ENCODE assay signal across 8 cellular contexts in the genomic region with DNA sequence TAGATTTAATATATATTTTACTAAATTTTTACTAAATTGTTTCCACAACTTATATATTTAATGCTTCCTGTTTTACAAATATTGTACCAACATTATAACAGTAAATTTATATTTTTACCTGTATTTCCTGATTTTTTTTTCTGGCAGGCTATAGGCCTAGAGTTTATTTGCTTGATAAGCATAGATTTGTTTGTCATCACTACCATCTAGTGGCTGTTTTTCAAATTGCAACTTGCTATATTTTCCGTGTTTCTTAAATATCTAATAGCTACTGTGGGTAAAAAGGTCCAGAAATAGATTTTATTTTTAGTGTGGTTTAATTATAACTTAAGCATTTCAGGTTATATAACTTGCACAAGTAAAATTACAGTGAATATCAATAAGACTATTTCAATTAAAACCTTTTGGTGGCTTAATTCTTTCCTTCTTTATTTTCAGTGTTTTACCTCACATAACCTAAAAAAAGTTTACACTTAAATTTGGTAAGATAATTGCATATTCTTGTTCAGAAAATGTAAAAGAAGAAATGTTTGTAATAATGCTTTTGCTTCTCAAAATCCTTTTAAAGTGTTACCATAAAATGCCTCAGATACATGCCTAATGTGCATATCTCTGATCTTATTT.
DNase-seq lines count a peak whose midpoint lies in the region; ATAC-seq, FAIRE-seq and TF ChIP-seq lines count a peak whose summit lies in the region.

No MANE protein-coding gene starts in this region.

- TF ChIP-seq CTCF in GM10266 (IDR thresholded peaks at IDR 0.05; ENCODE audit: control insufficient read depth, insufficient read depth, low read depth, missing control alignments) (peak; percentile 59), bronchial epithelial cell (IDR thresholded peaks at IDR 0.05; ENCODE audit: insufficient read depth, low read length, severe bottlenecking) (peak; percentile 32), right lobe of liver (IDR thresholded peaks at IDR 0.05) (peak; percentile 83 to 90 (median 84))

- H3K36me3 ChIP-seq in bronchial epithelial cell (ENCODE audit: control insufficient read depth, insufficient read depth, low read length) (peaks cover 3% of the 10 kb centered on the region), right lobe of liver (no peaks in the 10 kb centered on the region)

- H3K27ac ChIP-seq in right lobe of liver, result no peak overlapping the region

- TF ChIP-seq POLR2A in right lobe of liver (IDR thresholded peaks at IDR 0.05), result no peak

- intact Hi-C loops in right lobe of liver (cut with DNase I), result no loop called here

- H3K9me3 ChIP-seq in right lobe of liver, result no peaks in the 10 kb centered on the region

- ATAC-seq in HG03064 (IDR thresholded peaks at IDR 0.05; ENCODE audit: low read depth, unreplicated experiment) (peak; percentile 51), right lobe of liver (peak; percentile 64 to 85 (median 83)), GM21576 (IDR thresholded peaks at IDR 0.05; ENCODE audit: unreplicated experiment) (no peak), HG03135 (IDR thresholded peaks at IDR 0.05; ENCODE audit: unreplicated experiment) (no peak)

- DNase-seq in ACHN (peak; percentile 69), GM10266 (ENCODE audit: extremely low spot score) (no peak), NCI-H345 (lab: John Stamatoyannopoulos, UW) (peak; percentile 48), bronchial epithelial cell (ENCODE audit: low read depth) (peak; percentile 74), right lobe of liver (no peak)

- in situ Hi-C loops in ACHN (cut with HindIII; ENCODE audit: low pct_ligation_motif_present, low pct_unique_long_range_greater_than_20kb, low sequenced_read_pairs), result loop anchor here (25.0 kb wide), 1 partner anchor 104 kb away; no protein-coding TSS in a partner anchor

- peaks cover 0 to 2% (median 0%) of the 10 kb centered on the region in 4 donors for H3K4me1 ChIP-seq in right lobe of liver

- WGBS in right lobe of liver (ENCODE audit: insufficient coverage, low coverage, low lambda C conversion rate, missing lambda C conversion rate), result 0% methylated on average over 1 of the region's 1 CpG

- H3K4me3 ChIP-seq in bronchial epithelial cell (ENCODE audit: low read depth, low read length) (no peak overlapping the region), right lobe of liver (no peak overlapping the region)

- FAIRE-seq in bronchial epithelial cell (lab: Jason Lieb, UNC), result no peak

- H3K27me3 ChIP-seq in bronchial epithelial cell (ENCODE audit: control insufficient read depth, insufficient read depth, low read length) (no peaks in the 10 kb centered on the region), right lobe of liver (no peaks in the 10 kb centered on the region)

Comparison
In these comparisons a context has a peak if more than half of its experiments do, and no peak if none do; other contexts are left out.
1. DNase-seq: peak in ACHN (single experiment), NCI-H345 (single experiment) and bronchial epithelial cell (single experiment); none in GM10266 (single experiment) and right lobe of liver (0 of 3).
2. CTCF ChIP-seq: peak in every context shown above with its lines; median percentile 84 in right lobe of liver; 59 in GM10266; 32 in bronchial epithelial cell.
3. ATAC-seq: peak in HG03064 (single experiment) and right lobe of liver (4 of 4); none in GM21576 (single experiment) and HG03135 (single experiment).